ENCODE assay signal across 20 cellular contexts in genomic region chr20:40494238-40494637, GRCh38.
DNase-seq lines count a peak whose midpoint lies in the region; ATAC-seq, FAIRE-seq and TF ChIP-seq lines count a peak whose summit lies in the region.
"Had no signal": no experiment of that assay in that cellular context is flagged by ENCODE, and none has a peak within 500 bp of the region (broad histone marks: within the 10 kb centered on the region; RNA-seq: fewer than 3 reads in every experiment).

No MANE protein-coding gene starts in this region.

- H3K36me3 ChIP-seq in lower lobe of right lung (no peaks in the 10 kb centered on the region), upper lobe of right lung (no peaks in the 10 kb centered on the region)

- H3K27ac ChIP-seq in coronary artery: peak overlapping the region in 1 of 2 donors; percentile 64
- H3K27ac ChIP-seq in lower lobe of right lung: no peak overlapping the region
- no peak overlapping the region for H3K27ac ChIP-seq in upper lobe of right lung
- H3K27ac ChIP-seq in RWPE1: no peak overlapping the region
- H3K27ac ChIP-seq: parathyroid adenoma had no signal

- intact Hi-C loops in Right ventricle myocardium superior (cut with DNase I) (no loop called here), cardiac septum (cut with DNase I) (no loop called here), lower lobe of right lung (cut with DNase I) (no loop called here), upper lobe of right lung (cut with DNase I) (no loop called here)

- no peak for FAIRE-seq in GM12891 (lab: Jason Lieb, UNC)
- FAIRE-seq: A204.1, astrocyte had no signal

- no peak for TF ChIP-seq CTCF in coronary artery (IDR thresholded peaks at IDR 0.05)
- no peak for TF ChIP-seq CTCF in lower lobe of right lung (IDR thresholded peaks at IDR 0.05)
- TF ChIP-seq CTCF in upper lobe of right lung (IDR thresholded peaks at IDR 0.05): no peak
- no peak for TF ChIP-seq CTCF in RWPE1 (conservative IDR thresholded peaks at IDR 0.05; ENCODE audit: low read depth)

- ATAC-seq in Right ventricle myocardium superior (ENCODE audit: poor library complexity) (peak; percentile 50), lower lobe of right lung (peak in 1 of 2 donors; percentile 37), upper lobe of right lung (peak; percentile 44)
- ATAC-seq: stimulated activated effector memory CD8-positive, alpha-beta T cell treated with anti-CD3 and anti-CD28 coated beads, Interleukin-12 subunit alpha, Interleukin-12 subunit beta, amount 100 ng/mL, for 72 hours had no signal

- H3K9me3 ChIP-seq in lower lobe of right lung: no peaks in the 10 kb centered on the region
- no peaks in the 10 kb centered on the region for H3K9me3 ChIP-seq in upper lobe of right lung

- no peak for TF ChIP-seq POLR2A in GM12891 (IDR thresholded peaks at IDR 0.05; ENCODE audit: low read depth, low read length)

- H3K27me3 ChIP-seq in lower lobe of right lung (ENCODE audit: low read depth): no peaks in the 10 kb centered on the region
- no peaks in the 10 kb centered on the region for H3K27me3 ChIP-seq in upper lobe of right lung

- POLR2A ChIA-PET in RWPE1 (lab: Yijun Ruan, JAX; ENCODE audit: low non-redundant PET): no interaction called here

- DNase-seq in Right ventricle myocardium superior (peak; percentile 54), cardiac septum (ENCODE audit: low spot score) (no peak), coronary artery (ENCODE audit: low spot score) (peak; percentile 69), lower lobe of right lung (peak; percentile 71), upper lobe of right lung (no peak), glomerular visceral epithelial cell (ENCODE audit: extremely low spot score) (no peak), RWPE1 (ENCODE audit: low spot score) (no peak), GM12891 (ENCODE audit: insufficient read length, low spot score) (no peak)
- DNase-seq: activated CD4-positive, alpha-beta T cell treated with anti-CD3 and anti-CD28 coated beads for 1 hour; activated gamma-delta T cell treated with Interleukin-2 at 50 U/mL for 16 hours; CD4-positive, CD25-positive, alpha-beta regulatory T cell; dermis blood vessel endothelial cell; DMS53; NCI-H1105 treated with DMSO at 0.1 percent for 48 hours; NCI-H2171; NCI-H774 had no signal

- CTCF ChIA-PET in RWPE1 (lab: Yijun Ruan, JAX): interaction anchor here (0.8 kb wide), 1 partner anchor 10 kb away, joined by 3 read pairs; no protein-coding TSS in a partner anchor

- peaks cover 19% of the 10 kb centered on the region for H3K4me1 ChIP-seq in lower lobe of right lung
- no peaks in the 10 kb centered on the region for H3K4me1 ChIP-seq in upper lobe of right lung
- H3K4me1 ChIP-seq: parathyroid adenoma had no signal

- no peak overlapping the region for H3K4me3 ChIP-seq in coronary artery
- no peak overlapping the region for H3K4me3 ChIP-seq in lower lobe of right lung
- no peak overlapping the region for H3K4me3 ChIP-seq in upper lobe of right lung

TF ChIP-seq in GM12891, 5 proteins besides CTCF, POLR2A, EP300 and RAD21:
- TF ChIP-seq PAX5 (IDR thresholded peaks at IDR 0.05; ENCODE audit: insufficient read depth, low read length, severe bottlenecking) (no peak), TAF1 (IDR thresholded peaks at IDR 0.05; ENCODE audit: low read depth, low read length) (no peak), POU2F2 (IDR thresholded peaks at IDR 0.05; ENCODE audit: low read depth, low read length) (no peak), POLR2AphosphoS5 (IDR thresholded peaks at IDR 0.05; ENCODE audit: low read depth, low read length) (no peak), SPI1 (IDR thresholded peaks at IDR 0.05; ENCODE audit: low read depth, low read length) (no peak)

Comparison
In these comparisons a context has a peak if more than half of its experiments do, and no peak if none do; other contexts are left out.
1. DNase-seq: peak in Right ventricle myocardium superior (single experiment), coronary artery (single experiment) and lower lobe of right lung (single experiment); none in cardiac septum (single experiment), upper lobe of right lung (single experiment), glomerular visceral epithelial cell (single experiment), RWPE1 (single experiment) and GM12891 (single experiment).